ENCODE assay signal across 1 cellular context in genomic region chr21:36388835-36389234, GRCh38.
TF ChIP-seq lines count a peak whose summit lies in the region.

No MANE protein-coding gene starts in this region.

TF ChIP-seq in GM12878, 131 proteins besides CTCF, POLR2A, EP300 and RAD21 (continued from another document):
- TF ChIP-seq, protein P1, sequence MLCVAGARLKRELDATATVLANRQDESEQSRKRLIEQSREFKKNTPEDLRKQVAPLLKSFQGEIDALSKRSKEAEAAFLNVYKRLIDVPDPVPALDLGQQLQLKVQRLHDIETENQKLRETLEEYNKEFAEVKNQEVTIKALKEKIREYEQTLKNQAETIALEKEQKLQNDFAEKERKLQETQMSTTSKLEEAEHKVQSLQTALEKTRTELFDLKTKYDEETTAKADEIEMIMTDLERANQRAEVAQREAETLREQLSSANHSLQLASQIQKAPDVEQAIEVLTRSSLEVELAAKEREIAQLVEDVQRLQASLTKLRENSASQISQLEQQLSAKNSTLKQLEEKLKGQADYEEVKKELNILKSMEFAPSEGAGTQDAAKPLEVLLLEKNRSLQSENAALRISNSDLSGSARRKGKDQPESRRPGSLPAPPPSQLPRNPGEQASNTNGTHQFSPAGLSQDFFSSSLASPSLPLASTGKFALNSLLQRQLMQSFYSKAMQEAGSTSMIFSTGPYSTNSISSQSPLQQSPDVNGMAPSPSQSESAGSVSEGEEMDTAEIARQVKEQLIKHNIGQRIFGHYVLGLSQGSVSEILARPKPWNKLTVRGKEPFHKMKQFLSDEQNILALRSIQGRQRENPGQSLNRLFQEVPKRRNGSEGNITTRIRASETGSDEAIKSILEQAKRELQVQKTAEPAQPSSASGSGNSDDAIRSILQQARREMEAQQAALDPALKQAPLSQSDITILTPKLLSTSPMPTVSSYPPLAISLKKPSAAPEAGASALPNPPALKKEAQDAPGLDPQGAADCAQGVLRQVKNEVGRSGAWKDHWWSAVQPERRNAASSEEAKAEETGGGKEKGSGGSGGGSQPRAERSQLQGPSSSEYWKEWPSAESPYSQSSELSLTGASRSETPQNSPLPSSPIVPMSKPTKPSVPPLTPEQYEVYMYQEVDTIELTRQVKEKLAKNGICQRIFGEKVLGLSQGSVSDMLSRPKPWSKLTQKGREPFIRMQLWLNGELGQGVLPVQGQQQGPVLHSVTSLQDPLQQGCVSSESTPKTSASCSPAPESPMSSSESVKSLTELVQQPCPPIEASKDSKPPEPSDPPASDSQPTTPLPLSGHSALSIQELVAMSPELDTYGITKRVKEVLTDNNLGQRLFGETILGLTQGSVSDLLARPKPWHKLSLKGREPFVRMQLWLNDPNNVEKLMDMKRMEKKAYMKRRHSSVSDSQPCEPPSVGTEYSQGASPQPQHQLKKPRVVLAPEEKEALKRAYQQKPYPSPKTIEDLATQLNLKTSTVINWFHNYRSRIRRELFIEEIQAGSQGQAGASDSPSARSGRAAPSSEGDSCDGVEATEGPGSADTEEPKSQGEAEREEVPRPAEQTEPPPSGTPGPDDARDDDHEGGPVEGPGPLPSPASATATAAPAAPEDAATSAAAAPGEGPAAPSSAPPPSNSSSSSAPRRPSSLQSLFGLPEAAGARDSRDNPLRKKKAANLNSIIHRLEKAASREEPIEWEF (IDR thresholded peaks at IDR 0.05; ENCODE audit: insufficient replicate concordance, low read depth, low read length): no peak
- TF ChIP-seq USF2 (IDR thresholded peaks at IDR 0.05; ENCODE audit: borderline replicate concordance, low read depth, low read length): no peak
- no peak for TF ChIP-seq ATF7 (IDR thresholded peaks at IDR 0.05; ENCODE audit: low read depth)
- TF ChIP-seq RELA (IDR thresholded peaks at IDR 0.05; ENCODE audit: borderline replicate concordance, partially characterized antibody): peak; percentile 45
